ENCODE assay signal across 15 cellular contexts in genomic region chr12:50635356-50635755, GRCh38.
A peak's percentile ranks its signal among the peaks of the same experiment; 100 is the strongest.
DNase-seq lines count a peak whose midpoint lies in the region; ATAC-seq and TF ChIP-seq lines count a peak whose summit lies in the region.
"Had no signal": no experiment of that assay in that cellular context is flagged by ENCODE, and none has a peak within 500 bp of the region (broad histone marks: within the 10 kb centered on the region; RNA-seq: fewer than 3 reads in every experiment).

No MANE protein-coding gene starts in this region.

- DNase-seq in cardiac muscle cell (ENCODE audit: low read depth in 1 of 2, low spot score in 1 of 2) (peak; percentile 11 to 77), left cardiac atrium (no peak), SJCRH30 (peak; percentile 53 to 56), left lung (peak in 1 of 2 donors; percentile 50), thyroid gland (peak; percentile 75 to 81)
- DNase-seq in stimulated activated CD4-positive, alpha-beta T cell treated with anti-CD3 and anti-CD28 coated beads, Interleukin-4, amount 100 ng/mL, for 1 hour = no peak
- no peak for DNase-seq in activated CD4-positive, alpha-beta memory T cell treated with anti-CD3 and anti-CD28 coated beads for 36 hours
- DNase-seq: activated effector memory CD4-positive, alpha-beta T cell treated with anti-CD3 and anti-CD28 coated beads, Interleukin-2, amount 50 U/mL, for 16 hours; BE2C; IMR-90; NCI-H2029; stimulated activated CD4-positive, alpha-beta T cell treated with anti-CD3 and anti-CD28 coated beads, Interleukin-2, amount 100 ng/mL, for 24 hours had no signal

- whole genome bisulfite sequencing in thyroid gland, 2 donors = 29 to 31% methylated on average over 5 of the region's 5 CpGs

- H3K4me3 ChIP-seq in cardiac muscle cell = no peak overlapping the region
- no peak overlapping the region for H3K4me3 ChIP-seq in SJCRH30
- no peak overlapping the region for H3K4me3 ChIP-seq in left lung
- H3K4me3 ChIP-seq in thyroid gland (replicated peaks in 1 of 3) = no peak overlapping the region
- H3K4me3 ChIP-seq: esophagus muscularis mucosa, thoracic aorta had no signal

- H3K27ac ChIP-seq in cardiac muscle cell = peak overlapping the region; percentile 70
- no peak overlapping the region for H3K27ac ChIP-seq in SJCRH30
- H3K27ac ChIP-seq in left lung = peak overlapping the region in 1 of 2 donors; percentile 13
- H3K27ac ChIP-seq in thyroid gland = peak overlapping the region in 2 of 3 donors; percentile 6 to 31
- H3K27ac ChIP-seq: esophagus muscularis mucosa, thoracic aorta had no signal

- no peak for TF ChIP-seq POLR2A in thyroid gland (IDR thresholded peaks at IDR 0.05)

- no peaks in the 10 kb centered on the region for H3K9me3 ChIP-seq in cardiac muscle cell (ENCODE audit: low read depth)
- no peaks in the 10 kb centered on the region for H3K9me3 ChIP-seq in SJCRH30 (replicated peaks)
- H3K9me3 ChIP-seq in left lung = no peaks in the 10 kb centered on the region
- H3K9me3 ChIP-seq in thyroid gland = no peaks in the 10 kb centered on the region
- H3K9me3 ChIP-seq: BE2C, esophagus muscularis mucosa, thoracic aorta had no signal

- intact Hi-C loops in left cardiac atrium (cut with DNase I) = loop anchor here in 1 of 2 donors (5.0 kb wide), 1 partner anchor 133 kb away; the partner anchor contains the start of gene DIP2B
- intact Hi-C loops in left lung (cut with DNase I) = no loop called here
- intact Hi-C loops in thyroid gland (cut with DNase I) = loop anchor here (5.0 kb wide), 1 partner anchor 128 kb away; no protein-coding TSS in a partner anchor
- intact Hi-C loops in activated CD4-positive, alpha-beta memory T cell treated with anti-CD3 and anti-CD28 coated beads for 36 hours (cut with micrococcal nuclease) = loop anchor here (5.0 kb wide), 1 partner anchor 38 kb away; no protein-coding TSS in a partner anchor

- ATAC-seq in left cardiac atrium (no peak), left lung (peak; percentile 81), HG02610 (IDR thresholded peaks at IDR 0.05; ENCODE audit: unreplicated experiment) (no peak)

- H3K36me3 Mint-ChIP-seq in activated CD4-positive, alpha-beta memory T cell treated with anti-CD3 and anti-CD28 coated beads for 36 hours = peaks cover 5% of the 10 kb centered on the region

- no peaks in the 10 kb centered on the region for H3K27me3 ChIP-seq in cardiac muscle cell
- no peaks in the 10 kb centered on the region for H3K27me3 ChIP-seq in SJCRH30
- no peaks in the 10 kb centered on the region for H3K27me3 ChIP-seq in left lung
- no peaks in the 10 kb centered on the region for H3K27me3 ChIP-seq in thyroid gland
- H3K27me3 ChIP-seq: BE2C, esophagus muscularis mucosa had no signal

- H3K27me3 Mint-ChIP-seq in activated CD4-positive, alpha-beta memory T cell treated with anti-CD3 and anti-CD28 coated beads for 36 hours = no peaks in the 10 kb centered on the region

- no peak for TF ChIP-seq CTCF in cardiac muscle cell (IDR thresholded peaks at IDR 0.05; ENCODE audit: low read depth, low read length)
- no peak for TF ChIP-seq CTCF in left lung (IDR thresholded peaks at IDR 0.05)
- no peak for TF ChIP-seq CTCF in thyroid gland (IDR thresholded peaks at IDR 0.05)

- peaks cover 36% of the 10 kb centered on the region for H3K4me1 Mint-ChIP-seq in activated CD4-positive, alpha-beta memory T cell treated with anti-CD3 and anti-CD28 coated beads for 36 hours (ENCODE audit: low read depth)

- POLR2A ChIA-PET in activated CD4-positive, alpha-beta memory T cell treated with anti-CD3 and anti-CD28 coated beads for 36 hours (lab: Charles Lee) = no interaction called here

- CTCF ChIA-PET in activated CD4-positive, alpha-beta memory T cell treated with anti-CD3 and anti-CD28 coated beads for 36 hours (lab: Charles Lee) = interaction anchor here (3.6 kb wide), 1 partner anchor 130 kb away, joined by 32 read pairs; the partner anchor contains the start of gene DIP2B

- no peak overlapping the region for H3K27ac Mint-ChIP-seq in activated CD4-positive, alpha-beta memory T cell treated with anti-CD3 and anti-CD28 coated beads for 36 hours

- H3K9me3 Mint-ChIP-seq in activated CD4-positive, alpha-beta memory T cell treated with anti-CD3 and anti-CD28 coated beads for 36 hours = no peaks in the 10 kb centered on the region

- H3K4me3 Mint-ChIP-seq in activated CD4-positive, alpha-beta memory T cell treated with anti-CD3 and anti-CD28 coated beads for 36 hours = no peak overlapping the region

- H3K36me3 ChIP-seq in cardiac muscle cell (no peaks in the 10 kb centered on the region), SJCRH30 (peaks cover 8% of the 10 kb centered on the region; the same call in 1 of the 2 replicates), left lung (peaks cover 0 to 17% of the 10 kb centered on the region in 2 donors), thyroid gland (no peaks in the 10 kb centered on the region)
- H3K36me3 ChIP-seq: thoracic aorta had no signal

- H3K4me1 ChIP-seq in cardiac muscle cell (ENCODE audit: low read depth) = peaks cover 42% of the 10 kb centered on the region
- H3K4me1 ChIP-seq in SJCRH30 = no peaks in the 10 kb centered on the region
- peaks cover 7 to 25% of the 10 kb centered on the region in 2 donors for H3K4me1 ChIP-seq in left lung
- peaks cover 5 to 25% of the 10 kb centered on the region in 2 donors for H3K4me1 ChIP-seq in thyroid gland

Comparison
In these comparisons a context has a peak if more than half of its experiments do, and no peak if none do; other contexts are left out.
1. DNase-seq: peak in cardiac muscle cell (2 of 2), SJCRH30 (2 of 2) and thyroid gland (2 of 2); none in left cardiac atrium (single experiment), stimulated activated CD4-positive, alpha-beta T cell treated with anti-CD3 and anti-CD28 coated beads, Interleukin-4, amount 100 ng/mL, for 1 hour (single experiment) and activated CD4-positive, alpha-beta memory T cell treated with anti-CD3 and anti-CD28 coated beads for 36 hours (single experiment).
2. intact Hi-C loops: an anchor here in thyroid gland (5.0 kb wide) and activated CD4-positive, alpha-beta memory T cell treated with anti-CD3 and anti-CD28 coated beads for 36 hours (5.0 kb wide); none called in left lung.